8 cellular contexts compared by ENCODE assay signal in the genomic region with DNA sequence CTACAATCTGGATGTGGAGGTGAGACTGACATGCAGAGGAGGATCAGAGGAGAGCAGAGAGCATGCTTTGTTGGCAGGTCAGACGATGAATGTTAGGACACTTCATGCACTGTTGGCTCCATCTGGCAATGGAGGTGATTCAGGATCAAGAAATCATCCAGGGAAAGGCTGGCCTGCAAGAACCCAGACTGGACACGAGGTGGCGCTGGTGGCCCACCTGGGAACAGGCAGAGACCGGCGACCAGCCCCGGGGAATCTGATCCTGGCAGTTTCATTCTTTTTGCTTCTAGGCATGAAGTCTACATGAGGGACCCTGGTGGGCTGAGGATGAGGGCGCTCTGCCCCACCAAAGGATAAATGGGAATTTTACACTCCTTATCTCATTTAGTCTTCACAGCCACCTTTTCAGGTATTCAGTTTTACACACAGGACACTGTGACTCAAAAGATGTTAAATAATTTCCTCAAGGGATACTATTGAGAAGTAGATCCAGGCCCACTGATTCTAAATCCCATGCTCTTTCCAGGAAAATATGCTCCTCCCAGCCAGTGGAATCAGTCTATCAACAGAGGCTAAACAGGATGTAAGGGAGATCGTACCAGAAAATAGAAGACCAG.
A peak's percentile ranks its signal among the peaks of the same experiment; 100 is the strongest.
DNase-seq lines count a peak whose midpoint lies in the region; ATAC-seq and TF ChIP-seq lines count a peak whose summit lies in the region.

No MANE protein-coding gene starts in this region.

- DNase-seq in DMS53 (lab: John Stamatoyannopoulos, UW): peak; percentile 86
- no peak for DNase-seq in LNCaP clone FGC (ENCODE audit: low read depth)
- DNase-seq in SHP77 (lab: John Stamatoyannopoulos, UW): peak; percentile 42 to 58
- peak; percentile 49 for DNase-seq in activated T-helper 9 cell treated with anti-CD3 and anti-CD28 coated beads, Interleukin-2, amount 50 U/mL, for 16 hours (ENCODE audit: low read depth)
- peak; percentile 69 to 90 for DNase-seq in foreskin fibroblast
- DNase-seq in nucleus accumbens (lab: John Stamatoyannopoulos, UW): peak in 52 of 56 donors; percentile 12 to 86 (median 54)
- peak in 48 of 49 donors; percentile 3 to 86 (median 54) for DNase-seq in substantia nigra (lab: John Stamatoyannopoulos, UW)

- no peak for ATAC-seq in GM21528 (IDR thresholded peaks at IDR 0.05; ENCODE audit: low FRiP score, unreplicated experiment)

- H3K4me3 ChIP-seq in LNCaP clone FGC (ENCODE audit: low read depth, low read length) (no peak overlapping the region), foreskin fibroblast (ENCODE audit: low read depth in 1 of 2, low read length in 2 of 2) (no peak overlapping the region)

- TF ChIP-seq CTCF in LNCaP clone FGC (IDR thresholded peaks at IDR 0.05; ENCODE audit: control insufficient read depth, extremely low read depth, insufficient read depth) (peak; percentile 90), foreskin fibroblast (IDR thresholded peaks at IDR 0.05; ENCODE audit: low read depth, low read length) (peak; percentile 87)

- H3K27ac ChIP-seq in substantia nigra (ENCODE audit: low read depth, low read length, poor library complexity, severe bottlenecking): no peak overlapping the region
